ENCODE assay signal across 9 cellular contexts in the genomic region with DNA sequence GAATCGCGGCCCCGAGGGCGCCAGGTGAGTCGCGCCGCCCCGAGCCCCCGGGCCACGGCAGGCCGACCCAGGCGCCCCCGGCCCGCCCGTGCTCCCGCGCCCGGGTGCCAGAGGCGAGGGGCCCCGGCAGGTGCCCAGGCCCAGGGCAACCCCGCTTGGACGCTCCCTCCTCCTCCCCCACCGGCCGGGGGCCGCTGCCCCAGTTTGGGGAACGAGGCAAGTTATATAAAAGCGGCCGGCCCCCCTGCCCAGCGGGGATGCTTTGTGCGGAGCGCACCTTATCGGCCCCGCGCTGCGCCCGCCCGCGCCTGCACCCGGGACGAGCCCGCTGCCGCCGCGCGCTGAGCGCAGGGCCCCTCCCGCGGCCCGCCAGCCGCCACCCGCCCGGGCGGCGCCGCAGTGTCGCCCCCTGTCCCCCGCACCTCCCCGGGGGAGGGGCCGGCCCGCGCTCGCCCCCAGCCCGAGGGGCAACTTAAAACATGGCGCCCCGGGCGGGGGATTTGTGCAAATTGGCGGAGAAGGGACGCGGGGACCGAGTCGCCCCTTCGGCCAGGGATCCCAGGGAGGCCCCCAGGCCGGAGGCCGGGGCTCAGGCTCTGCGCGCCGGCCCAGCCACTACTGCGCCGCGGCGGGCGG. TPM values are rescaled to one million over a fixed set of nuclear protein-coding genes. Genes with fewer than 3 reads are reported as not detected.
A peak's percentile ranks its signal among the peaks of the same experiment; 100 is the strongest.
DNase-seq lines count a peak whose midpoint lies in the region; ATAC-seq lines count a peak whose summit lies in the region.
"Had no signal": no experiment of that assay in that cellular context is flagged by ENCODE, and none has a peak within 500 bp of the region (broad histone marks: within the 10 kb centered on the region; RNA-seq: fewer than 3 reads in every experiment).

No MANE protein-coding gene starts in this region.

- H3K4me1 ChIP-seq in GM23248 (ENCODE audit: insufficient read depth) (no peaks in the 10 kb centered on the region), iPS DF 6.9 (ENCODE audit: control insufficient read depth, insufficient read depth, low read length) (no peaks in the 10 kb centered on the region)

- H3K27ac Mint-ChIP-seq in activated naive CD8-positive, alpha-beta T cell treated with anti-CD3 and anti-CD28 coated beads, Interleukin-2, amount 10 ng/mL, durations not matched to agents 7 days and 5 days = no peak overlapping the region

- no peaks in the 10 kb centered on the region for H4K20me1 ChIP-seq in GM23248 (ENCODE audit: insufficient read depth)

- ATAC-seq in activated naive CD8-positive, alpha-beta T cell treated with anti-CD3 and anti-CD28 coated beads, Interleukin-2, amount 10 ng/mL, durations not matched to agents 7 days and 5 days (ENCODE audit: low read depth) = peak; percentile 30
- no peak for ATAC-seq in GM21381 (IDR thresholded peaks at IDR 0.05; ENCODE audit: unreplicated experiment)

- peaks cover 61% of the 10 kb centered on the region for H3K27me3 Mint-ChIP-seq in activated naive CD8-positive, alpha-beta T cell treated with anti-CD3 and anti-CD28 coated beads, Interleukin-2, amount 10 ng/mL, durations not matched to agents 7 days and 5 days

- POLR2A ChIA-PET in activated naive CD8-positive, alpha-beta T cell treated with anti-CD3 and anti-CD28 coated beads, Interleukin-2, amount 10 ng/mL, durations not matched to agents 7 days and 5 days (lab: Charles Lee) = no interaction called here

- peak overlapping the region; percentile 80 for H3K4me2 ChIP-seq in GM23248 (ENCODE audit: unreplicated experiment)

- WGBS in GM23248 (ENCODE audit: low coverage in 1 of 2, low lambda C conversion rate in 2 of 2, missing lambda C conversion rate in 2 of 2), 2 experiments = 1 to 3% methylated on average over 44 to 46 of the region's 82 CpGs
- WGBS in iPS DF 6.9 (ENCODE audit: insufficient coverage, insufficient read length) = no CpG with 5 or more reads among the region's 82 CpGs

- peak overlapping the region; percentile 60 for H2AFZ ChIP-seq in GM23248

- H3K4me3 Mint-ChIP-seq in activated naive CD8-positive, alpha-beta T cell treated with anti-CD3 and anti-CD28 coated beads, Interleukin-2, amount 10 ng/mL, durations not matched to agents 7 days and 5 days = no peak overlapping the region

- H3K4me3 ChIP-seq in GM23248 = peak overlapping the region; percentile 73
- H3K4me3 ChIP-seq in iPS DF 6.9 (ENCODE audit: low read length) = peak overlapping the region; percentile 83; the same call in 1 of the 2 replicates
- peak overlapping the region; percentile 74 for H3K4me3 ChIP-seq in skeletal muscle cell (ENCODE audit: low read depth, low read length)

- H3K9me2 ChIP-seq in GM23248 (ENCODE audit: insufficient read depth) = no peaks in the 10 kb centered on the region

- H3K9me3 ChIP-seq in GM23248 (ENCODE audit: low read depth) (no peaks in the 10 kb centered on the region), iPS DF 6.9 (ENCODE audit: control insufficient read depth, insufficient read depth, low read length) (no peaks in the 10 kb centered on the region)

- H3K9ac ChIP-seq in GM23248 = peak overlapping the region; percentile 75

- no peak overlapping the region for H3K27ac ChIP-seq in GM23248
- no peak overlapping the region for H3K27ac ChIP-seq in iPS DF 6.9 (ENCODE audit: low read length)

- in situ Hi-C loops in GM23248 (cut with MboI) = no loop called here

- H3F3A ChIP-seq in GM23248 (ENCODE audit: insufficient read depth) = peaks cover 8% of the 10 kb centered on the region; the same call in 1 of the 2 replicates

- no peaks in the 10 kb centered on the region for H3K79me2 ChIP-seq in GM23248 (ENCODE audit: insufficient read depth)

- H3K27me3 ChIP-seq in GM23248 (replicated peaks; ENCODE audit: insufficient read depth) (no peaks in the 10 kb centered on the region; the same call in 1 of the 2 replicates), iPS DF 6.9 (ENCODE audit: control insufficient read depth, insufficient read depth, low read length) (no peaks in the 10 kb centered on the region)

- no peaks in the 10 kb centered on the region for H3K4me1 Mint-ChIP-seq in activated naive CD8-positive, alpha-beta T cell treated with anti-CD3 and anti-CD28 coated beads, Interleukin-2, amount 10 ng/mL, durations not matched to agents 7 days and 5 days

- H3K36me3 Mint-ChIP-seq in activated naive CD8-positive, alpha-beta T cell treated with anti-CD3 and anti-CD28 coated beads, Interleukin-2, amount 10 ng/mL, durations not matched to agents 7 days and 5 days = no peaks in the 10 kb centered on the region

- no peaks in the 10 kb centered on the region for H3K36me3 ChIP-seq in GM23248 (ENCODE audit: low read depth)
- H3K36me3 ChIP-seq in iPS DF 6.9 (ENCODE audit: control insufficient read depth, insufficient read depth, low read length) = no peaks in the 10 kb centered on the region

- DNase-seq in GM23248 (peak; percentile 48), iPS DF 6.9 (ENCODE audit: low read depth, low spot score) (no peak), skeletal muscle cell (ENCODE audit: low read depth) (no peak), ureter (ENCODE audit: low spot score) (no peak), NCI-H1417 treated with DMSO at 0.1 percent for 48 hours (lab: John Stamatoyannopoulos, UW) (no peak)
- peak; percentile 30 for DNase-seq in activated naive CD8-positive, alpha-beta T cell treated with anti-CD3 and anti-CD28 coated beads, Interleukin-2, amount 10 ng/mL, durations not matched to agents 7 days and 5 days
- no peak for DNase-seq in stimulated activated CD4-positive, alpha-beta T cell treated with anti-CD3 and anti-CD28 coated beads, Interleukin-2, amount 100 ng/mL, for 24 hours
- DNase-seq: activated effector memory CD4-positive, alpha-beta T cell treated with anti-CD3 and anti-CD28 coated beads, Interleukin-2, amount 50 U/mL, for 16 hours had no signal

- no peaks in the 10 kb centered on the region for H3K9me3 Mint-ChIP-seq in activated naive CD8-positive, alpha-beta T cell treated with anti-CD3 and anti-CD28 coated beads, Interleukin-2, amount 10 ng/mL, durations not matched to agents 7 days and 5 days

RNA-seq across cellular contexts. Expression of a gene that starts 0.6 kb away (rescaled TPM):
- 19.2 and 22.2 TPM in 2 replicates for total RNA-seq in GM23248 (2014; rRNA removed; shearing (Covaris generic))
- polyA plus RNA-seq in GM23248 (2016; fragmentation: Nextera tagmentation; extraction: Ambion mirVana) = 19.2 and 20.8 TPM in 2 replicates
- total RNA-seq in activated naive CD8-positive, alpha-beta T cell treated with anti-CD3 and anti-CD28 coated beads, Interleukin-2, amount 10 ng/mL, durations not matched to agents 7 days and 5 days = 1 to 10 TPM; 1.9 to 3.4 TPM
- 43.0 TPM for total RNA-seq in ureter

Comparison
In these comparisons a context has a peak if more than half of its experiments do, and no peak if none do; other contexts are left out.
1. DNase-seq: peak in GM23248 (single experiment) and activated naive CD8-positive, alpha-beta T cell treated with anti-CD3 and anti-CD28 coated beads, Interleukin-2, amount 10 ng/mL, durations not matched to agents 7 days and 5 days (single experiment); none in iPS DF 6.9 (single experiment), skeletal muscle cell (single experiment), stimulated activated CD4-positive, alpha-beta T cell treated with anti-CD3 and anti-CD28 coated beads, Interleukin-2, amount 100 ng/mL, for 24 hours (0 of 2), ureter (single experiment) and NCI-H1417 treated with DMSO at 0.1 percent for 48 hours (single experiment).
2. Peak in every context shown above with its lines, with median percentiles within 50 percentile points of each other: H3K4me3 ChIP-seq.